9 cellular contexts compared by ENCODE assay signal in genomic region chr1:97138515-97139032, GRCh38.
DNase-seq lines count a peak whose midpoint lies in the region; ATAC-seq and TF ChIP-seq lines count a peak whose summit lies in the region.
"Had no signal": no experiment of that assay in that cellular context is flagged by ENCODE, and none has a peak within 500 bp of the region (broad histone marks: within the 10 kb centered on the region; RNA-seq: fewer than 3 reads in every experiment).

No MANE protein-coding gene starts in this region.

- POLR2A ChIA-PET in activated CD4-positive, alpha-beta memory T cell treated with anti-CD3 and anti-CD28 coated beads, Interleukin-2, amount 10 ng/mL, durations not matched to agents 7 days and 5 days (lab: Charles Lee) = no interaction called here
- POLR2A ChIA-PET in activated CD4-positive, alpha-beta T cell treated with anti-CD3 and anti-CD28 coated beads for 36 hours (lab: Charles Lee) = no interaction called here

- H3K4me1 Mint-ChIP-seq in activated CD4-positive, alpha-beta memory T cell treated with anti-CD3 and anti-CD28 coated beads, Interleukin-2, amount 10 ng/mL, durations not matched to agents 7 days and 5 days = peaks cover 4% of the 10 kb centered on the region
- no peaks in the 10 kb centered on the region for H3K4me1 Mint-ChIP-seq in activated CD4-positive, alpha-beta T cell treated with anti-CD3 and anti-CD28 coated beads for 36 hours

- CTCF ChIA-PET in activated CD4-positive, alpha-beta memory T cell treated with anti-CD3 and anti-CD28 coated beads, Interleukin-2, amount 10 ng/mL, durations not matched to agents 7 days and 5 days (lab: Charles Lee) = interaction anchor here (1.0 to 1.2 kb wide), 4 partner anchors 12 to 915 kb away, joined by 3 to 6 read pairs (median 4); no protein-coding TSS in a partner anchor
- CTCF ChIA-PET in activated CD4-positive, alpha-beta T cell treated with anti-CD3 and anti-CD28 coated beads for 36 hours (lab: Charles Lee) = interaction anchor here (0.8 to 1.9 kb wide), 11 partner anchors 9 to 915 kb away, joined by 3 to 10 read pairs (median 4); no protein-coding TSS in a partner anchor

- intact Hi-C loops in activated CD4-positive, alpha-beta T cell treated with anti-CD3 and anti-CD28 coated beads for 36 hours (cut with DNase I, micrococcal nuclease) = loop anchor here (1.0 to 5.0 kb wide), 4 partner anchors 682 to 914 kb away; no protein-coding TSS in a partner anchor

- H3K27me3 Mint-ChIP-seq in activated CD4-positive, alpha-beta memory T cell treated with anti-CD3 and anti-CD28 coated beads, Interleukin-2, amount 10 ng/mL, durations not matched to agents 7 days and 5 days = no peaks in the 10 kb centered on the region
- H3K27me3 Mint-ChIP-seq in activated CD4-positive, alpha-beta T cell treated with anti-CD3 and anti-CD28 coated beads for 36 hours = no peaks in the 10 kb centered on the region

- no peaks in the 10 kb centered on the region for H3K36me3 Mint-ChIP-seq in activated CD4-positive, alpha-beta memory T cell treated with anti-CD3 and anti-CD28 coated beads, Interleukin-2, amount 10 ng/mL, durations not matched to agents 7 days and 5 days (ENCODE audit: low read depth)
- no peaks in the 10 kb centered on the region for H3K36me3 Mint-ChIP-seq in activated CD4-positive, alpha-beta T cell treated with anti-CD3 and anti-CD28 coated beads for 36 hours (ENCODE audit: low read depth)

- peak; percentile 26 for ATAC-seq in GM19455 (IDR thresholded peaks at IDR 0.05; ENCODE audit: unreplicated experiment)
- ATAC-seq in HG03469 (IDR thresholded peaks at IDR 0.05; ENCODE audit: unreplicated experiment) = peak; percentile 28
- ATAC-seq in activated CD4-positive, alpha-beta T cell treated with anti-CD3 and anti-CD28 coated beads for 36 hours = no peak

- TF ChIP-seq CTCF in 22Rv1 (IDR thresholded peaks at IDR 0.05) = peak; percentile 39

- no peak overlapping the region; the same call in 1 of the 2 replicates for H3K27ac ChIP-seq in 22Rv1

- no peak overlapping the region for H3K27ac Mint-ChIP-seq in activated CD4-positive, alpha-beta memory T cell treated with anti-CD3 and anti-CD28 coated beads, Interleukin-2, amount 10 ng/mL, durations not matched to agents 7 days and 5 days
- H3K27ac Mint-ChIP-seq in activated CD4-positive, alpha-beta T cell treated with anti-CD3 and anti-CD28 coated beads for 36 hours = no peak overlapping the region
- H3K27ac Mint-ChIP-seq: T-helper 1 cell treated with Interleukin-12 subunit alpha and Interleukin-12 subunit beta and Interleukin-4 antibody, amounts not matched to agents 30 μg/mL and 1 μg/mL, for 36 hours had no signal

- DNase-seq in globus pallidus (ENCODE audit: low spot score) (peak; percentile 51), HUDEP-2 (lab: John Stamatoyannopoulos, UW; ENCODE audit: unreplicated experiment in 76 of 76) (no peak), NCI-H226 (no peak)
- DNase-seq in activated CD4-positive, alpha-beta memory T cell treated with anti-CD3 and anti-CD28 coated beads, Interleukin-2, amount 10 ng/mL, durations not matched to agents 7 days and 5 days = no peak
- no peak for DNase-seq in activated CD4-positive, alpha-beta T cell treated with anti-CD3 and anti-CD28 coated beads for 36 hours

- H3K9me3 Mint-ChIP-seq in activated CD4-positive, alpha-beta memory T cell treated with anti-CD3 and anti-CD28 coated beads, Interleukin-2, amount 10 ng/mL, durations not matched to agents 7 days and 5 days = no peaks in the 10 kb centered on the region
- no peaks in the 10 kb centered on the region for H3K9me3 Mint-ChIP-seq in activated CD4-positive, alpha-beta T cell treated with anti-CD3 and anti-CD28 coated beads for 36 hours (ENCODE audit: low read depth)
- H3K9me3 Mint-ChIP-seq: T-helper 1 cell treated with Interleukin-12 subunit alpha and Interleukin-12 subunit beta and Interleukin-4 antibody, amounts not matched to agents 30 μg/mL and 1 μg/mL, for 36 hours had no signal

- no peak overlapping the region for H3K4me3 Mint-ChIP-seq in activated CD4-positive, alpha-beta memory T cell treated with anti-CD3 and anti-CD28 coated beads, Interleukin-2, amount 10 ng/mL, durations not matched to agents 7 days and 5 days
- no peak overlapping the region for H3K4me3 Mint-ChIP-seq in activated CD4-positive, alpha-beta T cell treated with anti-CD3 and anti-CD28 coated beads for 36 hours
- H3K4me3 Mint-ChIP-seq: T-helper 1 cell treated with Interleukin-12 subunit alpha and Interleukin-12 subunit beta and Interleukin-4 antibody, amounts not matched to agents 30 μg/mL and 1 μg/mL, for 36 hours had no signal
